In genomic region chr20:8589956-8590355, GRCh38 we compare ENCODE assay signal across 26 cellular contexts.
DNase-seq lines count a peak whose midpoint lies in the region; ATAC-seq, FAIRE-seq and TF ChIP-seq lines count a peak whose summit lies in the region.
"Had no signal": no experiment of that assay in that cellular context is flagged by ENCODE, and none has a peak within 500 bp of the region (broad histone marks: within the 10 kb centered on the region; RNA-seq: fewer than 3 reads in every experiment).

No MANE protein-coding gene starts in this region.

- BruUV-seq in endothelial cell of umbilical vein (replicated peaks; lab: Mats Ljungman, UMichigan) = no TSS peak

- TF ChIP-seq POLR2A in endothelial cell of umbilical vein (IDR thresholded peaks at IDR 0.05; ENCODE audit: low read depth, low read length) (no peak), ovary (IDR thresholded peaks at IDR 0.05) (no peak)

- peak; percentile 53 for FAIRE-seq in endothelial cell of umbilical vein (lab: Jason Lieb, UNC)

- peak overlapping the region; percentile 94 for H3K27ac ChIP-seq in endothelial cell of umbilical vein (ENCODE audit: insufficient read depth, low read depth, low read length)
- H3K27ac ChIP-seq in ovary = no peak overlapping the region
- H3K27ac ChIP-seq: BLaER1, RWPE1, sigmoid colon, SK-N-MC, upper lobe of left lung had no signal

- WGBS in ovary, 3 donors = 83 to 87% (median 84%) methylated on average over 4 of the region's 4 CpGs

- no peak overlapping the region for H3K4me3 ChIP-seq in endothelial cell of umbilical vein (replicated peaks in 1 of 3; ENCODE audit: insufficient read depth in 1 of 3, low read depth in 1 of 3, low read length in 3 of 3)
- H3K4me3 ChIP-seq in ovary = no peak overlapping the region
- H3K4me3 ChIP-seq: BLaER1, heart left ventricle, sigmoid colon, SK-N-MC, upper lobe of left lung had no signal

- H3K9ac ChIP-seq in endothelial cell of umbilical vein (replicated peaks; ENCODE audit: extremely low read depth, insufficient read depth, low read length) = no peak overlapping the region
- H3K9ac ChIP-seq: BLaER1 had no signal

- H3K27me3 ChIP-seq in endothelial cell of umbilical vein (ENCODE audit: control insufficient read depth in 2 of 2, insufficient read depth in 2 of 2, low read length in 2 of 2) (no peaks in the 10 kb centered on the region), ovary (no peaks in the 10 kb centered on the region)
- H3K27me3 ChIP-seq: BLaER1, heart left ventricle, sigmoid colon, upper lobe of left lung had no signal

- CTCF ChIA-PET in endothelial cell of umbilical vein (lab: Charles Lee) = interaction anchor here (0.7 kb wide), 1 partner anchor 55 kb away, joined by 4 read pairs; no protein-coding TSS in a partner anchor

- no peaks in the 10 kb centered on the region for H3K9me1 ChIP-seq in endothelial cell of umbilical vein (replicated peaks; ENCODE audit: control insufficient read depth, extremely low read depth, insufficient read depth, low read length)

- peak overlapping the region; percentile 34 for H3K4me2 ChIP-seq in endothelial cell of umbilical vein (ENCODE audit: insufficient read depth, low read length)
- H3K4me2 ChIP-seq: BLaER1 had no signal

- no peaks in the 10 kb centered on the region for H3K79me2 ChIP-seq in endothelial cell of umbilical vein (ENCODE audit: control insufficient read depth, insufficient read depth, low read length)

- TF ChIP-seq EP300 in ovary (IDR thresholded peaks at IDR 0.05) = no peak

- no peaks in the 10 kb centered on the region for H4K20me1 ChIP-seq in endothelial cell of umbilical vein (replicated peaks; ENCODE audit: control insufficient read depth, extremely low read depth, insufficient read depth, low read length)
- H4K20me1 ChIP-seq: BLaER1 had no signal

- POLR2A ChIA-PET in endothelial cell of umbilical vein (lab: Charles Lee) = no interaction called here

- H3K9me3 ChIP-seq in endothelial cell of umbilical vein (replicated peaks; ENCODE audit: control insufficient read depth, insufficient read depth, low read length) = no peaks in the 10 kb centered on the region
- H3K9me3 ChIP-seq in ovary = no peaks in the 10 kb centered on the region
- H3K9me3 ChIP-seq: BLaER1, heart left ventricle, sigmoid colon, upper lobe of left lung had no signal

- TF ChIP-seq CTCF in endothelial cell of umbilical vein (IDR thresholded peaks at IDR 0.05; ENCODE audit: extremely low read depth in 1 of 2, insufficient read depth in 1 of 2, low read depth in 1 of 2, low read length in 2 of 2) (no peak), ovary (IDR thresholded peaks at IDR 0.05) (no peak)

- H3K36me3 ChIP-seq in endothelial cell of umbilical vein (ENCODE audit: control insufficient read depth in 2 of 2, extremely low read depth in 1 of 2, insufficient read depth in 2 of 2, low read length in 2 of 2) (no peaks in the 10 kb centered on the region), ovary (no peaks in the 10 kb centered on the region)
- H3K36me3 ChIP-seq: BLaER1, heart left ventricle, sigmoid colon, upper lobe of left lung had no signal

- DNase-seq in ELR (ENCODE audit: low read depth) = peak; percentile 60
- DNase-seq in NCI-H226 = peak; percentile 6
- DNase-seq in endothelial cell of umbilical vein (ENCODE audit: low read depth, low spot score) = peak; percentile 86
- DNase-seq in kidney tubule cell (ENCODE audit: low spot score) = peak; percentile 82
- DNase-seq in ovary = no peak
- no peak for DNase-seq in HuH-7 (ENCODE audit: low spot score)
- no peak for DNase-seq in activated T-cell treated with anti-CD3 and anti-CD28 coated beads for 4 hours
- DNase-seq: ACHN; activated CD4-positive, alpha-beta T cell treated with anti-CD3 and anti-CD28 coated beads, Interleukin-2, amount 50 U/mL, for 48 hours; aorta; DMS53; heart left ventricle; NCI-H1417; NCI-H2081 treated with DMSO at 0.1 percent for 48 hours; NCI-H774; sigmoid colon; stimulated activated CD4-positive, alpha-beta T cell treated with anti-CD3 and anti-CD28 coated beads, Interleukin-4, amount 100 ng/mL, for 24 hours; substantia nigra; T-helper 17 cell; upper lobe of left lung had no signal

- H3K4me1 ChIP-seq in endothelial cell of umbilical vein (ENCODE audit: control insufficient read depth, extremely low read depth, insufficient read depth, low read length) = peaks cover 36% of the 10 kb centered on the region
- H3K4me1 ChIP-seq in ovary (ENCODE audit: insufficient read depth) = no peaks in the 10 kb centered on the region
- H3K4me1 ChIP-seq: BLaER1, heart left ventricle, upper lobe of left lung had no signal

- no peak overlapping the region for H2AFZ ChIP-seq in endothelial cell of umbilical vein (ENCODE audit: low read depth, low read length)

- ATAC-seq in HG03432 (IDR thresholded peaks at IDR 0.05; ENCODE audit: unreplicated experiment) = no peak
- ATAC-seq: activated CD4-positive, CD25-positive, alpha-beta regulatory T cell treated with anti-CD3 and anti-CD28 coated beads, Interleukin-2, amount 50 U/mL, for 24 hours; stimulated activated effector memory CD8-positive, alpha-beta T cell treated with anti-CD3 and anti-CD28 coated beads, Interleukin-12 subunit alpha, Interleukin-12 subunit beta, amount 100 ng/mL, for 72 hours; T-helper 17 cell had no signal

- intact Hi-C loops in endothelial cell of umbilical vein (cut with micrococcal nuclease) (loop anchor here (1.0 to 5.0 kb wide), 2 partner anchors 43 to 66 kb away; no protein-coding TSS in a partner anchor), ovary (cut with DNase I) (no loop called here)

- dilution Hi-C loops in endothelial cell of umbilical vein (cut with MboI; ENCODE audit: extremely low pct_ligation_motif_present, low sequenced_read_pairs) = no loop called here

TF ChIP-seq in endothelial cell of umbilical vein, 7 proteins besides CTCF, POLR2A, EP300 and RAD21:
- TF ChIP-seq FOS (IDR thresholded peaks at IDR 0.05; ENCODE audit: borderline replicate concordance, insufficient read depth, low read length) (peak; percentile 43), JUN (IDR thresholded peaks at IDR 0.05; ENCODE audit: borderline replicate concordance, insufficient read depth, insufficient read length, low read depth) (peak; percentile 62), MYC (IDR thresholded peaks at IDR 0.05; ENCODE audit: low read depth, low read length) (no peak)
TF ChIP-seq in endothelial cell of umbilical vein: peak in this region for 2.

Comparison
In these comparisons a context has a peak if more than half of its experiments do, and no peak if none do; other contexts are left out.
1. DNase-seq: peak in ELR (single experiment), NCI-H226 (single experiment), endothelial cell of umbilical vein (single experiment) and kidney tubule cell (single experiment); none in ovary (0 of 5), HuH-7 (single experiment) and activated T-cell treated with anti-CD3 and anti-CD28 coated beads for 4 hours (single experiment).